In the genomic region with DNA sequence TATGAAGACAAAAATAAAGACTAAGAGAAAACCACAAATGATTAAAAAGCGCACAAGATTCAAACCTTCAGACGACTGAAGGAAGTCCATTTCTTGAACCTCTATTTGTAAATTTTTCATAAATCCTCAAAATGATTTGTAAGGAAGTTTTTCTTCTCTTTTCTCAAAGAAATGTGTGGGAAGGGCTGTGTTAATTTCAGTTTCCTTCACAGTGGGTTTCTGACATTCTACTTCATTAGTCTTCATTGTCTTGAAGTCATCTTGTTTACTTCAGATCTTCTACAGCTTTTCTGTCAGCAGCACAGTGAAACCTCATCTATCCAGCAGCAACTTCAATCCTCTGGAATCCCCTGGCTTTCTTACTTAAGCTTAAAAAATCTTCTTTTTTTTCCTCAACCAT, we compare ENCODE assay signal across 32 cellular contexts.
"Had no signal": no experiment of that assay in that cellular context is flagged by ENCODE, and none has a peak within 500 bp of the region (broad histone marks: within the 10 kb centered on the region; RNA-seq: fewer than 3 reads in every experiment).

No MANE protein-coding gene starts in this region.

- H3K27me3 Mint-ChIP-seq: activated CD4-positive, alpha-beta T cell treated with anti-CD3 and anti-CD28 coated beads, Interleukin-2, amount 10 ng/mL, durations not matched to agents 7 days and 5 days had no signal

- H3K27ac ChIP-seq: adrenal gland, Peyer's patch, SJSA1, WERI-Rb-1 had no signal

- H3K27me3 ChIP-seq: adrenal gland, Peyer's patch, SJSA1 had no signal

- ATAC-seq: activated CD8-positive, alpha-beta T cell treated with anti-CD3 and anti-CD28 coated beads, Interleukin-2, amount 10 ng/mL, durations not matched to agents 7 days and 5 days; activated naive CD4-positive, alpha-beta T cell treated with anti-CD3 and anti-CD28 coated beads, Interleukin-2, amount 50 U/mL, for 72 hours; PC-3; SK-N-SH treated with all-trans-retinoic acid at 6 μM for 48 hours had no signal

- H3K27ac Mint-ChIP-seq: activated CD4-positive, alpha-beta T cell treated with anti-CD3 and anti-CD28 coated beads, Interleukin-2, amount 10 ng/mL, durations not matched to agents 7 days and 5 days; activated CD8-positive, alpha-beta T cell treated with anti-CD3 and anti-CD28 coated beads, Interleukin-2, amount 10 ng/mL, durations not matched to agents 7 days and 5 days; activated naive CD4-positive, alpha-beta T cell treated with anti-CD3 and anti-CD28 coated beads for 36 hours; activated naive CD4-positive, alpha-beta T cell treated with anti-CD3 and anti-CD28 coated beads, Interleukin-2, amount 50 U/mL, for 72 hours; activated T-cell treated with anti-CD3 and anti-CD28 coated beads, Interleukin-2, amount 50 U/mL, for 24 hours; brain had no signal

- FAIRE-seq: bronchial epithelial cell had no signal

- DNase-seq: activated CD4-positive, alpha-beta T cell treated with anti-CD3 and anti-CD28 coated beads, Interleukin-2, amount 10 ng/mL, durations not matched to agents 7 days and 5 days; activated CD4-positive, alpha-beta T cell treated with anti-CD3 and anti-CD28 coated beads, Interleukin-2, amount 50 U/mL, for 48 hours; activated CD4-positive, CD25-positive, alpha-beta regulatory T cell; activated CD8-positive, alpha-beta T cell treated with anti-CD3 and anti-CD28 coated beads, Interleukin-2, amount 10 ng/mL, durations not matched to agents 7 days and 5 days; activated gamma-delta T cell treated with Interleukin-2 at 50 U/mL for 16 hours; activated naive CD4-positive, alpha-beta T cell treated with anti-CD3 and anti-CD28 coated beads for 36 hours; activated T-cell treated with anti-CD3 and anti-CD28 coated beads, Interleukin-2, amount 50 U/mL, for 24 hours; adrenal gland; caudate nucleus; cerebellar nuclear complex; MM.1S; NCI-H1092 treated with DMSO at 0.1 percent for 48 hours; NCI-H1417; NCI-H1930; NCI-H2081 treated with DMSO at 0.1 percent for 48 hours; NCI-H226; NCI-H446 treated with DMSO at 0.1 percent for 48 hours; NCI-H526; NCI-H748 treated with DMSO at 0.1 percent for 48 hours; NK-92 treated with Interleukin-12 subunit alpha and Interleukin-12 subunit beta, amount 100 ng/mL, for 24 hours; PC-3; Peyer's patch; RPMI8226; SHP77 treated with DMSO at 0.1 percent for 48 hours; T-helper 1 cell; T1000; WERI-Rb-1 had no signal

- H3K9me3 ChIP-seq: adrenal gland, Peyer's patch, SJSA1 had no signal

- H3K4me1 ChIP-seq: Peyer's patch, SJSA1 had no signal

- H3K4me1 Mint-ChIP-seq: activated CD4-positive, alpha-beta T cell treated with anti-CD3 and anti-CD28 coated beads, Interleukin-2, amount 10 ng/mL, durations not matched to agents 7 days and 5 days had no signal

- H3K4me3 Mint-ChIP-seq: activated CD4-positive, alpha-beta T cell treated with anti-CD3 and anti-CD28 coated beads, Interleukin-2, amount 10 ng/mL, durations not matched to agents 7 days and 5 days; activated CD8-positive, alpha-beta T cell treated with anti-CD3 and anti-CD28 coated beads, Interleukin-2, amount 10 ng/mL, durations not matched to agents 7 days and 5 days; activated naive CD4-positive, alpha-beta T cell treated with anti-CD3 and anti-CD28 coated beads for 36 hours; activated T-cell treated with anti-CD3 and anti-CD28 coated beads, Interleukin-2, amount 50 U/mL, for 24 hours; brain had no signal

- H3K36me3 Mint-ChIP-seq: brain had no signal

- H3K36me3 ChIP-seq: adrenal gland, Peyer's patch, SJSA1, WERI-Rb-1 had no signal

- H3K4me3 ChIP-seq: adrenal gland, Peyer's patch, SJSA1 had no signal
